19 cellular contexts compared by ENCODE assay signal in genomic region chr11:83181815-83182214, GRCh38. TPM values are rescaled to one million over a fixed set of nuclear protein-coding genes. Genes with fewer than 3 reads are reported as not detected.
DNase-seq lines count a peak whose midpoint lies in the region; ATAC-seq and TF ChIP-seq lines count a peak whose summit lies in the region.
"Had no signal": no experiment of that assay in that cellular context is flagged by ENCODE, and none has a peak within 500 bp of the region (broad histone marks: within the 10 kb centered on the region; RNA-seq: fewer than 3 reads in every experiment).

No MANE protein-coding gene starts in this region.

- intact Hi-C loops in left colon (cut with DNase I, micrococcal nuclease) = no loop called here

- no peaks in the 10 kb centered on the region for H3K27me3 Mint-ChIP-seq in activated T-cell treated with anti-CD3 and anti-CD28 coated beads, Interleukin-2, amount 50 U/mL, for 24 hours
- H3K27me3 Mint-ChIP-seq in T-helper 17 cell (no peaks in the 10 kb centered on the region), type B pancreatic cell (no peaks in the 10 kb centered on the region)

- ATAC-seq in T-helper 17 cell (no peak), left colon (peak; percentile 64)

- peak overlapping the region; percentile 72 for H3K27ac Mint-ChIP-seq in activated T-cell treated with anti-CD3 and anti-CD28 coated beads, Interleukin-2, amount 50 U/mL, for 24 hours
- peak overlapping the region; percentile 77 for H3K27ac Mint-ChIP-seq in T-helper 17 cell
- H3K27ac Mint-ChIP-seq in type B pancreatic cell = peak overlapping the region; percentile 37

- H3K4me1 Mint-ChIP-seq in activated T-cell treated with anti-CD3 and anti-CD28 coated beads, Interleukin-2, amount 50 U/mL, for 24 hours (ENCODE audit: low read depth) = peaks cover 22% of the 10 kb centered on the region
- H3K4me1 Mint-ChIP-seq in T-helper 17 cell (peaks cover 9% of the 10 kb centered on the region), type B pancreatic cell (ENCODE audit: unreplicated experiment) (no peaks in the 10 kb centered on the region)

- no peaks in the 10 kb centered on the region for H3K9me3 Mint-ChIP-seq in activated T-cell treated with anti-CD3 and anti-CD28 coated beads, Interleukin-2, amount 50 U/mL, for 24 hours
- H3K9me3 Mint-ChIP-seq in type B pancreatic cell = no peaks in the 10 kb centered on the region

- no peak for DNase-seq in activated T-cell treated with anti-CD3 and anti-CD28 coated beads, Interleukin-2, amount 50 U/mL, for 24 hours
- DNase-seq in activated T-cell treated with anti-CD3 and anti-CD28 coated beads for 4 hours = no peak
- DNase-seq in T-helper 17 cell = no peak
- DNase-seq in left colon = no peak
- no peak for DNase-seq in type B pancreatic cell (ENCODE audit: extremely low spot score, unreplicated experiment)
- DNase-seq in stimulated activated CD4-positive, alpha-beta T cell treated with anti-CD3 and anti-CD28 coated beads, Interleukin-12 subunit alpha, Interleukin-12 subunit beta, amount 100 ng/mL, for 4 hours = no peak
- DNase-seq in HK-2 (ENCODE audit: unreplicated experiment) = no peak
- no peak for DNase-seq in DMS 273 treated with DMSO at 0.1 percent for 48 hours (lab: John Stamatoyannopoulos, UW)
- DNase-seq: ACHN, amygdala, C1 segment of cervical spinal cord, GDM1, hypothalamus, islet precursor cell, lower lobe of right lung, NCI-H146, NCI-H526 treated with DMSO at 0.1 percent for 48 hours, Right ventricle myocardium superior, uterus had no signal

- no peak for TF ChIP-seq CTCF in type B pancreatic cell (conservative IDR thresholded peaks at IDR 0.05)

- no peaks in the 10 kb centered on the region for H3K9me3 ChIP-seq in T-helper 17 cell (ENCODE audit: control insufficient read depth, low read length, poor library complexity, severe bottlenecking)
- H3K9me3 ChIP-seq: lower lobe of right lung, uterus had no signal

- H3K36me3 Mint-ChIP-seq in activated T-cell treated with anti-CD3 and anti-CD28 coated beads, Interleukin-2, amount 50 U/mL, for 24 hours (ENCODE audit: low read depth) = peaks cover 83% of the 10 kb centered on the region
- H3K36me3 Mint-ChIP-seq in T-helper 17 cell (ENCODE audit: low read depth) (peaks cover 7% of the 10 kb centered on the region), type B pancreatic cell (peaks cover 23% of the 10 kb centered on the region)

- H3K4me3 Mint-ChIP-seq in activated T-cell treated with anti-CD3 and anti-CD28 coated beads, Interleukin-2, amount 50 U/mL, for 24 hours = no peak overlapping the region
- no peak overlapping the region for H3K4me3 Mint-ChIP-seq in T-helper 17 cell
- H3K4me3 Mint-ChIP-seq in type B pancreatic cell = no peak overlapping the region

RNA-seq across cellular contexts. Expression of gene ANKRD42, which starts 11.7 kb away (rescaled TPM):
- 10 to 100 TPM in 1 of 2 donors, 1 to 10 TPM in 1; 7.5 to 10.3 TPM for total RNA-seq in T-helper 17 cell
- 1 to 10 TPM; 7.2 to 8.6 TPM for total RNA-seq in left colon
- 12.1 and 12.2 TPM in 2 replicates for total RNA-seq in type B pancreatic cell (ENCODE audit: low replicate concordance)

RNA-seq across cellular contexts. Expression of gene PCF11, which starts 24.9 kb away (rescaled TPM):
- total RNA-seq in T-helper 17 cell = 100 to 1,000 TPM; 152 to 153 TPM
- total RNA-seq in left colon = 10 to 100 TPM; 50.7 to 52.0 TPM
- total RNA-seq in type B pancreatic cell (ENCODE audit: low replicate concordance) = 62.1 and 65.1 TPM in 2 replicates
